In genomic region chr19:53704011-53704410, GRCh38 we compare ENCODE assay signal across 8 cellular contexts.
"Had no signal": no experiment of that assay in that cellular context is flagged by ENCODE, and none has a peak within 500 bp of the region (broad histone marks: within the 10 kb centered on the region; RNA-seq: fewer than 3 reads in every experiment).

No MANE protein-coding gene starts in this region.

- FAIRE-seq: G401.6, GM12878, GM12891, GM12892, GM18507, GM19239 had no signal

- ATAC-seq: GM12878 had no signal

- H3K4me3 ChIP-seq: GM12878 had no signal

- DNase-seq: GDM1, GF-D8 had no signal
